Comparison of ENCODE assay signal across 19 cellular contexts in the genomic region with DNA sequence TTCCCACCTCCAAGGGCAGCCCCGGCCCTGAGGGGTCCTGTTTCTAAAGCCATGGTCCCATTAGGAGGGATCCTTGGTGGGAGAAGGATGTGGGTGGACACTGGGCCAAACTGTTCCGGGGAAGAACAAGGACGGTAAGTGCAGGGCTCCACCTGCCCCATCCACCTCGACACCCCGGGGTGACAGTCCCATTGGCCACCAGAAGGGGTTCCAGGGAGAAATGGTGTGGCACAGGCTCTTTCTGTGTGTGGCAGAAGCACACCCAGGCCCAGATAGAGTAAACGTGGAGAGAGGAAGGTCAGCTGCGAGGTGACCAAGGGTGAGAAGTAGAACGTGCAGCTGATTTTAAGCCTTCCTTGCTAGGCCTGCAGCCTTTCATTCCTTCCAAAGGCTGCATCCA. TPM values are rescaled to one million over a fixed set of nuclear protein-coding genes. Genes with fewer than 3 reads are reported as not detected.
A peak's percentile ranks its signal among the peaks of the same experiment; 100 is the strongest.
DNase-seq lines count a peak whose midpoint lies in the region; ATAC-seq, FAIRE-seq and TF ChIP-seq lines count a peak whose summit lies in the region.
"Had no signal": no experiment of that assay in that cellular context is flagged by ENCODE, and none has a peak within 500 bp of the region (broad histone marks: within the 10 kb centered on the region; RNA-seq: fewer than 3 reads in every experiment).

No MANE protein-coding gene starts in this region.

- no peaks in the 10 kb centered on the region for H3K9me3 Mint-ChIP-seq in H9
- no peaks in the 10 kb centered on the region for H3K9me3 Mint-ChIP-seq in activated T-helper 1 cell treated with anti-CD3 and anti-CD28 coated beads, Interleukin-12 subunit alpha, Interleukin-12 subunit beta, Interleukin-2, Interleukin-4 antibody, amounts not matched to agents 30 ng/mL and 10 ng/mL and 1 ng/mL, durations not matched to agents 14 hours and 24 hours and 36 hours
- H3K9me3 Mint-ChIP-seq: immature natural killer cell had no signal

- peak overlapping the region; percentile 74 for H3K4me2 ChIP-seq in A549
- peak overlapping the region; percentile 4 for H3K4me2 ChIP-seq in H9 (ENCODE audit: insufficient read depth, insufficient read length, low read length)
- no peak overlapping the region for H3K4me2 ChIP-seq in mesenchymal stem cell (ENCODE audit: low read length, poor library complexity, severe bottlenecking)

- no peak for TF ChIP-seq POLR2A in A549 (IDR thresholded peaks at IDR 0.05; ENCODE audit: low read length)
- no peak for TF ChIP-seq POLR2A in body of pancreas (IDR thresholded peaks at IDR 0.05)

- TF ChIP-seq EP300 in A549 (IDR thresholded peaks at IDR 0.05) = no peak

- H3K27me3 Mint-ChIP-seq in H9 (ENCODE audit: low read depth) = no peaks in the 10 kb centered on the region; the same call in 1 of the 2 replicates
- no peaks in the 10 kb centered on the region for H3K27me3 Mint-ChIP-seq in activated T-helper 1 cell treated with anti-CD3 and anti-CD28 coated beads, Interleukin-12 subunit alpha, Interleukin-12 subunit beta, Interleukin-2, Interleukin-4 antibody, amounts not matched to agents 30 ng/mL and 10 ng/mL and 1 ng/mL, durations not matched to agents 14 hours and 24 hours and 36 hours (ENCODE audit: insufficient read depth)

- TF ChIP-seq CTCF in A549 (IDR thresholded peaks at IDR 0.05) = no peak
- TF ChIP-seq CTCF in H9 (conservative IDR thresholded peaks at IDR 0.05) = 0 out of 3 replicates have a peak, but pooled peaks have one; percentile 9
- TF ChIP-seq CTCF in body of pancreas (IDR thresholded peaks at IDR 0.05) = no peak
- TF ChIP-seq CTCF in GM13977 (IDR thresholded peaks at IDR 0.05; ENCODE audit: extremely low read depth, insufficient read depth, missing control alignments) = no peak

- ATAC-seq in A549 (peak in 1 of 2 experiments; percentile 6; a peak in 3 of 6 replicates), body of pancreas (no peak)
- ATAC-seq: K562 had no signal

- H2BK15ac ChIP-seq in H9 (ENCODE audit: low read depth, low read length) (no peak overlapping the region), mesenchymal stem cell (ENCODE audit: low read depth, poor library complexity, severe bottlenecking) (no peak overlapping the region)

- H2AFZ ChIP-seq in H9 (ENCODE audit: low read length) (no peak overlapping the region), mesenchymal stem cell (ENCODE audit: low read depth, low read length) (no peak overlapping the region)

- H3K4me3 Mint-ChIP-seq in H9 = no peak overlapping the region
- H3K4me3 Mint-ChIP-seq in activated T-helper 1 cell treated with anti-CD3 and anti-CD28 coated beads, Interleukin-12 subunit alpha, Interleukin-12 subunit beta, Interleukin-2, Interleukin-4 antibody, amounts not matched to agents 30 ng/mL and 10 ng/mL and 1 ng/mL, durations not matched to agents 14 hours and 24 hours and 36 hours = no peak overlapping the region
- H3K4me3 Mint-ChIP-seq: immature natural killer cell had no signal

- H3K4me1 ChIP-seq in A549 (peaks cover 100% of the 10 kb centered on the region), H9 (ENCODE audit: insufficient read depth, low read length) (peaks cover 16% of the 10 kb centered on the region; the same call in 1 of the 2 replicates), body of pancreas (peaks cover 68% of the 10 kb centered on the region), mesenchymal stem cell (ENCODE audit: control insufficient read depth, insufficient read depth, low read depth, low read length) (peaks cover 52% of the 10 kb centered on the region)

- WGBS in A549 (ENCODE audit: missing lambda C conversion rate) = 13% methylated on average over 7 of the region's 8 CpGs
- no CpG with 5 or more reads among the region's 8 CpGs for WGBS in H9 (ENCODE audit: extremely low coverage, insufficient read length, low lambda C conversion rate)
- WGBS in body of pancreas, 2 donors = 64% methylated on average over 8 of the region's 8 CpGs; no CpG with 5 or more reads in 1 of the 2 donors
- WGBS in mesenchymal stem cell = 81% methylated on average over 8 of the region's 8 CpGs

- no peaks in the 10 kb centered on the region for H3K27me3 ChIP-seq in H9 (ENCODE audit: insufficient read depth, low read length)
- H3K27me3 ChIP-seq in body of pancreas = no peaks in the 10 kb centered on the region
- H3K27me3 ChIP-seq in mesenchymal stem cell (ENCODE audit: control insufficient read depth in 1 of 2, insufficient read depth in 1 of 2, low read length in 2 of 2) = no peaks in the 10 kb centered on the region
- H3K27me3 ChIP-seq: sigmoid colon had no signal

- H3K79me2 ChIP-seq in H9 (ENCODE audit: insufficient read depth, low read length) = peaks cover 64% of the 10 kb centered on the region

- no peak overlapping the region for H4K5ac ChIP-seq in H9 (ENCODE audit: insufficient read length, low read depth, low read length)

- H4K8ac ChIP-seq in H9 (replicated peaks; ENCODE audit: insufficient read length, low read depth, low read length) (no peak overlapping the region), mesenchymal stem cell (ENCODE audit: low read length) (no peak overlapping the region)

- H4K91ac ChIP-seq in H9 (ENCODE audit: insufficient read length, low read depth, low read length) (no peak overlapping the region), mesenchymal stem cell (ENCODE audit: low read length) (no peak overlapping the region)

- peak overlapping the region in 2 of 3 experiments; percentile 49 to 82; a peak in 3 of 7 replicates for H3K27ac Mint-ChIP-seq in H9
- no peak overlapping the region for H3K27ac Mint-ChIP-seq in activated T-helper 1 cell treated with anti-CD3 and anti-CD28 coated beads, Interleukin-12 subunit alpha, Interleukin-12 subunit beta, Interleukin-2, Interleukin-4 antibody, amounts not matched to agents 30 ng/mL and 10 ng/mL and 1 ng/mL, durations not matched to agents 14 hours and 24 hours and 36 hours
- H3K27ac Mint-ChIP-seq: immature natural killer cell had no signal

- H3K4me3 ChIP-seq in A549 (peak overlapping the region; percentile 100), body of pancreas (no peak overlapping the region), mesenchymal stem cell (ENCODE audit: insufficient read depth in 1 of 2, low read depth in 1 of 2, low read length in 2 of 2) (peak overlapping the region in 1 of 2 experiments; percentile 37)
- H3K4me3 ChIP-seq: K562, sigmoid colon had no signal

- H2AK5ac ChIP-seq in H9 (ENCODE audit: insufficient read length, low read length) (no peak overlapping the region), mesenchymal stem cell (ENCODE audit: low read length, severe bottlenecking) (peak overlapping the region; percentile 18)

- H3K23me2 ChIP-seq in H9 (ENCODE audit: insufficient read length, low read depth, low read length, poor library complexity, severe bottlenecking) = peaks cover 2% of the 10 kb centered on the region

- no peak overlapping the region for H3K56ac ChIP-seq in H9 (ENCODE audit: insufficient read length, low read depth, low read length)

- peak overlapping the region; percentile 100 for H3K27ac ChIP-seq in A549
- peak overlapping the region; percentile 10 for H3K27ac ChIP-seq in H9 (ENCODE audit: insufficient read length, low read depth, low read length)
- H3K27ac ChIP-seq in body of pancreas = peak overlapping the region in 3 of 4 donors; percentile 55 to 73 (median 69)
- H3K27ac ChIP-seq in mesenchymal stem cell (ENCODE audit: low read length, poor library complexity, severe bottlenecking) = peak overlapping the region; percentile 79

- no peak overlapping the region for H2BK5ac ChIP-seq in H9 (ENCODE audit: insufficient read length, low read length)
- no peak overlapping the region for H2BK5ac ChIP-seq in mesenchymal stem cell (ENCODE audit: low read depth, low read length, poor library complexity, severe bottlenecking)

- DNase-seq in A549 (ENCODE audit: low read depth in 1 of 2, low spot score in 1 of 2) (no peak), H9 (no peak), body of pancreas (no peak), mesenchymal stem cell (no peak), NCI-H187 treated with DMSO at 0.1 percent for 48 hours (lab: John Stamatoyannopoulos, UW) (no peak), GM13977 (ENCODE audit: low spot score) (no peak), hypothalamus (lab: John Stamatoyannopoulos, UW) (no peak)
- DNase-seq in activated T-helper 1 cell treated with anti-CD3 and anti-CD28 coated beads, Interleukin-12 subunit alpha, Interleukin-12 subunit beta, Interleukin-2, Interleukin-4 antibody, amounts not matched to agents 30 ng/mL and 10 ng/mL and 1 ng/mL, durations not matched to agents 14 hours and 24 hours and 36 hours (ENCODE audit: low spot score) = no peak
- DNase-seq: activated CD4-positive, alpha-beta T cell treated with anti-CD3 and anti-CD28 coated beads for 1 hour; activated gamma-delta T cell; aorta; immature natural killer cell; NCI-H2081; NCI-H510A treated with DMSO at 0.1 percent for 48 hours; SIG-M5; sigmoid colon; stimulated activated CD4-positive, alpha-beta T cell treated with anti-CD3 and anti-CD28 coated beads, Interleukin-1b, Interleukin-23, amount 100 ng/mL, for 48 hours; T-helper 9 cell had no signal

- H3K9ac ChIP-seq in H9 (ENCODE audit: extremely low read depth, insufficient read length, low read length) (no peak overlapping the region), mesenchymal stem cell (ENCODE audit: low read length) (peak overlapping the region; percentile 58)

- intact Hi-C loops in body of pancreas (cut with DNase I) = no loop called here
- intact Hi-C loops in activated T-helper 1 cell treated with anti-CD3 and anti-CD28 coated beads, Interleukin-12 subunit alpha, Interleukin-12 subunit beta, Interleukin-2, Interleukin-4 antibody, amounts not matched to agents 30 ng/mL and 10 ng/mL and 1 ng/mL, durations not matched to agents 14 hours and 24 hours and 36 hours (cut with micrococcal nuclease) = no loop called here

- no peak overlapping the region for H3K4ac ChIP-seq in H9 (ENCODE audit: low read depth, low read length)
- no peak overlapping the region for H3K4ac ChIP-seq in mesenchymal stem cell (ENCODE audit: low read depth in 1 of 2, low read length in 2 of 2)

- H2BK20ac ChIP-seq in H9 (ENCODE audit: low read depth, low read length, poor library complexity, severe bottlenecking) = no peak overlapping the region

- in situ Hi-C loops in GM13977 (cut with MboI; ENCODE audit: low pct_unique_long_range_greater_than_20kb, low sequenced_read_pairs, unreplicated experiment) = no loop called here

- H3K18ac ChIP-seq in H9 (ENCODE audit: insufficient read length, low read depth, low read length) (no peak overlapping the region), mesenchymal stem cell (ENCODE audit: low read depth in 1 of 2, low read length in 2 of 2) (no peak overlapping the region)

- no peak for FAIRE-seq in A549 (lab: Jason Lieb, UNC)
- FAIRE-seq: K562 had no signal

- H3K79me1 ChIP-seq in H9 (ENCODE audit: insufficient read depth, low read depth, low read length, poor library complexity, severe bottlenecking) (peaks cover 30% of the 10 kb centered on the region), mesenchymal stem cell (replicated peaks; ENCODE audit: low read length, poor library complexity, severe bottlenecking) (no peaks in the 10 kb centered on the region)

- CTCF ChIA-PET in A549 (lab: Yijun Ruan, JAX) = interaction anchor here (0.8 to 4.5 kb wide), 4 partner anchors 9 to 23 kb away, joined by 3 to 12 read pairs (median 6); no protein-coding TSS in a partner anchor

- H3K23ac ChIP-seq in H9 (ENCODE audit: insufficient read length, low read depth, low read length) (no peak overlapping the region), mesenchymal stem cell (ENCODE audit: low read length in 2 of 2) (peak overlapping the region in 1 of 2 experiments; percentile 34)

- no peak for TF ChIP-seq RAD21 in A549 (conservative IDR thresholded peaks at IDR 0.05 in 1 of 2, IDR thresholded peaks at IDR 0.05 in 1 of 2)

- no peaks in the 10 kb centered on the region for H3K9me3 ChIP-seq in A549
- no peaks in the 10 kb centered on the region for H3K9me3 ChIP-seq in H9 (ENCODE audit: control insufficient read depth, low read depth, low read length)
- H3K9me3 ChIP-seq in body of pancreas = no peaks in the 10 kb centered on the region
- H3K9me3 ChIP-seq in mesenchymal stem cell (ENCODE audit: control insufficient read depth, low read length) = no peaks in the 10 kb centered on the region
- H3K9me3 ChIP-seq: sigmoid colon had no signal

- H2BK120ac ChIP-seq in H9 (ENCODE audit: low read depth, low read length, poor library complexity, severe bottlenecking) (no peak overlapping the region), mesenchymal stem cell (ENCODE audit: low read depth, low read length) (no peak overlapping the region)

- H3K36me3 ChIP-seq in body of pancreas (replicated peaks in 1 of 2; ENCODE audit: insufficient read depth in 1 of 2, low read depth in 2 of 2) (peaks cover 0 to 5% of the 10 kb centered on the region in 2 donors), mesenchymal stem cell (ENCODE audit: control insufficient read depth in 1 of 2, insufficient read depth in 2 of 2, low read depth in 1 of 2, low read length in 2 of 2) (peaks cover 63 to 64% of the 10 kb centered on the region in 2 experiments)

- peaks cover 46 to 62% (median 51%) of the 10 kb centered on the region in 3 experiments for H3K36me3 Mint-ChIP-seq in H9 (ENCODE audit: insufficient read depth in 1 of 3, low read depth in 3 of 3)
- H3K36me3 Mint-ChIP-seq in activated T-helper 1 cell treated with anti-CD3 and anti-CD28 coated beads, Interleukin-12 subunit alpha, Interleukin-12 subunit beta, Interleukin-2, Interleukin-4 antibody, amounts not matched to agents 30 ng/mL and 10 ng/mL and 1 ng/mL, durations not matched to agents 14 hours and 24 hours and 36 hours (ENCODE audit: low read depth) = peaks cover 17% of the 10 kb centered on the region

- H4K20me1 ChIP-seq in H9 (ENCODE audit: control insufficient read depth, insufficient read depth, insufficient read length) = peaks cover 2% of the 10 kb centered on the region

- H3K14ac ChIP-seq in H9 (ENCODE audit: insufficient read depth, low read length) (peak overlapping the region; percentile 22; the same call in 1 of the 2 replicates), mesenchymal stem cell (ENCODE audit: low read length in 2 of 2) (peak overlapping the region in 1 of 2 experiments; percentile 55)

- no peak overlapping the region for H3T11ph ChIP-seq in H9 (ENCODE audit: low read length)

- H2BK12ac ChIP-seq in H9 (ENCODE audit: insufficient read length, low read depth, low read length) (no peak overlapping the region), mesenchymal stem cell (ENCODE audit: low read length in 2 of 2) (peak overlapping the region in 1 of 2 experiments; percentile 25)

- peaks cover 39 to 41% of the 10 kb centered on the region in 2 experiments for H3K4me1 Mint-ChIP-seq in H9
- H3K4me1 Mint-ChIP-seq in activated T-helper 1 cell treated with anti-CD3 and anti-CD28 coated beads, Interleukin-12 subunit alpha, Interleukin-12 subunit beta, Interleukin-2, Interleukin-4 antibody, amounts not matched to agents 30 ng/mL and 10 ng/mL and 1 ng/mL, durations not matched to agents 14 hours and 24 hours and 36 hours (ENCODE audit: low read depth) = peaks cover 20% of the 10 kb centered on the region

- POLR2A ChIA-PET in A549 (lab: Yijun Ruan, JAX) = interaction anchor here (0.6 to 1.8 kb wide), 2 partner anchors 12 to 104 kb away, joined by 3 to 4 read pairs; a partner anchor contains a TSS

RNA-seq across cellular contexts. Expression of a gene that starts 12.0 kb away (rescaled TPM):
- 628 and 740 TPM in 2 replicates for polyA plus RNA-seq in A549 (2011; rRNA removed)
- 788 and 1,278 TPM in 2 replicates for polyA plus RNA-seq in A549 (2012; cell fraction: cytosol; rRNA removed)
- 1,392 and 1,832 TPM in 2 replicates for polyA plus RNA-seq in A549 (2012; cell fraction: nucleus; rRNA removed)
- polyA plus RNA-seq in A549 (2017; fragmentation: RNase III; extraction: RNeasy Plus Mini Kit Qiagen cat#74134 plus additional on column Dnase treatment) = 1,284 to 1,468 TPM (median 1,457 TPM) in 3 replicates
- polyA minus RNA-seq in A549 (2011; rRNA and poly(A)+ RNA removed) = 615 and 777 TPM in 2 replicates
- 650 and 676 TPM in 2 replicates for total RNA-seq in H9 (2021)
- total RNA-seq in body of pancreas = 100 to 1,000 TPM in 1 of 2 donors, 10 to 100 TPM in 1; 96.6 to 208 TPM
- 359 TPM for polyA plus RNA-seq in mesenchymal stem cell (2013, experiment 1 of 2)
- polyA plus RNA-seq in mesenchymal stem cell (2013, experiment 2 of 2) = 363 TPM
- total RNA-seq in activated T-helper 1 cell treated with anti-CD3 and anti-CD28 coated beads, Interleukin-12 subunit alpha, Interleukin-12 subunit beta, Interleukin-2, Interleukin-4 antibody, amounts not matched to agents 30 ng/mL and 10 ng/mL and 1 ng/mL, durations not matched to agents 14 hours and 24 hours and 36 hours = 332 and 351 TPM in 2 replicates

Comparison
In these comparisons a context has a peak if more than half of its experiments do, and no peak if none do; other contexts are left out.
1. H3K27ac ChIP-seq: peak in every context shown above with its lines; median percentile 100 in A549; 79 in mesenchymal stem cell; 69 in body of pancreas; 10 in H9.